ENCODE assay signal across 1 cellular context in genomic region chr6:18155273-18155863, GRCh38.
TF ChIP-seq lines count a peak whose summit lies in the region.

KDM1B (plus strand) TSS chr6:18155422; CDS start chr6:18159896, 4,474 bp downstream.

TF ChIP-seq in HepG2, 621 proteins besides CTCF, POLR2A, EP300 and RAD21 (continued from another document and continues in another):
- TF ChIP-seq MLX (CRISPR knock-in tag; IDR thresholded peaks at IDR 0.05) = no peak
- TF ChIP-seq BATF2 (CRISPR knock-in tag; IDR thresholded peaks at IDR 0.05) = no peak
- TF ChIP-seq, protein P1, sequence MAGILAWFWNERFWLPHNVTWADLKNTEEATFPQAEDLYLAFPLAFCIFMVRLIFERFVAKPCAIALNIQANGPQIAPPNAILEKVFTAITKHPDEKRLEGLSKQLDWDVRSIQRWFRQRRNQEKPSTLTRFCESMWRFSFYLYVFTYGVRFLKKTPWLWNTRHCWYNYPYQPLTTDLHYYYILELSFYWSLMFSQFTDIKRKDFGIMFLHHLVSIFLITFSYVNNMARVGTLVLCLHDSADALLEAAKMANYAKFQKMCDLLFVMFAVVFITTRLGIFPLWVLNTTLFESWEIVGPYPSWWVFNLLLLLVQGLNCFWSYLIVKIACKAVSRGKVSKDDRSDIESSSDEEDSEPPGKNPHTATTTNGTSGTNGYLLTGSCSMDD (CRISPR knock-in tag; IDR thresholded peaks at IDR 0.05) = no peak
- no peak for TF ChIP-seq HHEX (CRISPR knock-in tag; IDR thresholded peaks at IDR 0.05)
- no peak; the same call in 1 of the 2 replicates for TF ChIP-seq MLLT10 (CRISPR knock-in tag; IDR thresholded peaks at IDR 0.05)
- TF ChIP-seq TOE1 (CRISPR knock-in tag; IDR thresholded peaks at IDR 0.05) = no peak
- no peak for TF ChIP-seq ZNF460 (CRISPR knock-in tag; IDR thresholded peaks at IDR 0.05; ENCODE audit: borderline replicate concordance)
- 0 out of 2 replicates have a peak, but pooled peaks have one; percentile 42 for TF ChIP-seq FIP1L1 (IDR thresholded peaks at IDR 0.05; ENCODE audit: borderline replicate concordance, insufficient read depth, low read depth, low read length)
- TF ChIP-seq, protein P2, sequence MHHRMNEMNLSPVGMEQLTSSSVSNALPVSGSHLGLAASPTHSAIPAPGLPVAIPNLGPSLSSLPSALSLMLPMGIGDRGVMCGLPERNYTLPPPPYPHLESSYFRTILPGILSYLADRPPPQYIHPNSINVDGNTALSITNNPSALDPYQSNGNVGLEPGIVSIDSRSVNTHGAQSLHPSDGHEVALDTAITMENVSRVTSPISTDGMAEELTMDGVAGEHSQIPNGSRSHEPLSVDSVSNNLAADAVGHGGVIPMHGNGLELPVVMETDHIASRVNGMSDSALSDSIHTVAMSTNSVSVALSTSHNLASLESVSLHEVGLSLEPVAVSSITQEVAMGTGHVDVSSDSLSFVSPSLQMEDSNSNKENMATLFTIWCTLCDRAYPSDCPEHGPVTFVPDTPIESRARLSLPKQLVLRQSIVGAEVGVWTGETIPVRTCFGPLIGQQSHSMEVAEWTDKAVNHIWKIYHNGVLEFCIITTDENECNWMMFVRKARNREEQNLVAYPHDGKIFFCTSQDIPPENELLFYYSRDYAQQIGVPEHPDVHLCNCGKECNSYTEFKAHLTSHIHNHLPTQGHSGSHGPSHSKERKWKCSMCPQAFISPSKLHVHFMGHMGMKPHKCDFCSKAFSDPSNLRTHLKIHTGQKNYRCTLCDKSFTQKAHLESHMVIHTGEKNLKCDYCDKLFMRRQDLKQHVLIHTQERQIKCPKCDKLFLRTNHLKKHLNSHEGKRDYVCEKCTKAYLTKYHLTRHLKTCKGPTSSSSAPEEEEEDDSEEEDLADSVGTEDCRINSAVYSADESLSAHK (CRISPR knock-in tag; IDR thresholded peaks at IDR 0.05; ENCODE audit: borderline replicate concordance) = no peak
- TF ChIP-seq, protein P3, sequence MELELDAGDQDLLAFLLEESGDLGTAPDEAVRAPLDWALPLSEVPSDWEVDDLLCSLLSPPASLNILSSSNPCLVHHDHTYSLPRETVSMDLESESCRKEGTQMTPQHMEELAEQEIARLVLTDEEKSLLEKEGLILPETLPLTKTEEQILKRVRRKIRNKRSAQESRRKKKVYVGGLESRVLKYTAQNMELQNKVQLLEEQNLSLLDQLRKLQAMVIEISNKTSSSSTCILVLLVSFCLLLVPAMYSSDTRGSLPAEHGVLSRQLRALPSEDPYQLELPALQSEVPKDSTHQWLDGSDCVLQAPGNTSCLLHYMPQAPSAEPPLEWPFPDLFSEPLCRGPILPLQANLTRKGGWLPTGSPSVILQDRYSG (CRISPR knock-in tag; IDR thresholded peaks at IDR 0.05) = no peak
- TF ChIP-seq CENPT (CRISPR knock-in tag; IDR thresholded peaks at IDR 0.05; ENCODE audit: low read depth) = no peak
- no peak for TF ChIP-seq PPARG (CRISPR knock-in tag; conservative IDR thresholded peaks at IDR 0.05)
- TF ChIP-seq ZNF225 (CRISPR knock-in tag; IDR thresholded peaks at IDR 0.05) = no peak
- peak; percentile 67 for TF ChIP-seq SKI (IDR thresholded peaks at IDR 0.05; ENCODE audit: partially characterized antibody)
- no peak for TF ChIP-seq ZFP36L2 (CRISPR knock-in tag; IDR thresholded peaks at IDR 0.05)
- no peak; the same call in 1 of the 2 replicates for TF ChIP-seq TBX2 (CRISPR knock-in tag; IDR thresholded peaks at IDR 0.05; ENCODE audit: borderline replicate concordance)
- TF ChIP-seq, protein P4, sequence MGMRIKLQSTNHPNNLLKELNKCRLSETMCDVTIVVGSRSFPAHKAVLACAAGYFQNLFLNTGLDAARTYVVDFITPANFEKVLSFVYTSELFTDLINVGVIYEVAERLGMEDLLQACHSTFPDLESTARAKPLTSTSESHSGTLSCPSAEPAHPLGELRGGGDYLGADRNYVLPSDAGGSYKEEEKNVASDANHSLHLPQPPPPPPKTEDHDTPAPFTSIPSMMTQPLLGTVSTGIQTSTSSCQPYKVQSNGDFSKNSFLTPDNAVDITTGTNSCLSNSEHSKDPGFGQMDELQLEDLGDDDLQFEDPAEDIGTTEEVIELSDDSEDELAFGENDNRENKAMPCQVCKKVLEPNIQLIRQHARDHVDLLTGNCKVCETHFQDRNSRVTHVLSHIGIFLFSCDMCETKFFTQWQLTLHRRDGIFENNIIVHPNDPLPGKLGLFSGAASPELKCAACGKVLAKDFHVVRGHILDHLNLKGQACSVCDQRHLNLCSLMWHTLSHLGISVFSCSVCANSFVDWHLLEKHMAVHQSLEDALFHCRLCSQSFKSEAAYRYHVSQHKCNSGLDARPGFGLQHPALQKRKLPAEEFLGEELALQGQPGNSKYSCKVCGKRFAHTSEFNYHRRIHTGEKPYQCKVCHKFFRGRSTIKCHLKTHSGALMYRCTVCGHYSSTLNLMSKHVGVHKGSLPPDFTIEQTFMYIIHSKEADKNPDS (CRISPR knock-in tag; IDR thresholded peaks at IDR 0.05) = no peak
- TF ChIP-seq ATAD3A (CRISPR knock-in tag; IDR thresholded peaks at IDR 0.05) = no peak
- TF ChIP-seq, protein P5, sequence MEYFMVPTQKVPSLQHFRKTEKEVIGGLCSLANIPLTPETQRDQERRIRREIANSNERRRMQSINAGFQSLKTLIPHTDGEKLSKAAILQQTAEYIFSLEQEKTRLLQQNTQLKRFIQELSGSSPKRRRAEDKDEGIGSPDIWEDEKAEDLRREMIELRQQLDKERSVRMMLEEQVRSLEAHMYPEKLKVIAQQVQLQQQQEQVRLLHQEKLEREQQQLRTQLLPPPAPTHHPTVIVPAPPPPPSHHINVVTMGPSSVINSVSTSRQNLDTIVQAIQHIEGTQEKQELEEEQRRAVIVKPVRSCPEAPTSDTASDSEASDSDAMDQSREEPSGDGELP (IDR thresholded peaks at IDR 0.05; ENCODE audit: borderline replicate concordance, low read depth) = no peak
- no peak for TF ChIP-seq ZNF572 (CRISPR knock-in tag; IDR thresholded peaks at IDR 0.05)
- TF ChIP-seq NFATC3 (CRISPR knock-in tag; IDR thresholded peaks at IDR 0.05) = no peak
- TF ChIP-seq ZNF20 (CRISPR knock-in tag; IDR thresholded peaks at IDR 0.05) = no peak; the same call in 1 of the 2 replicates
- 0 out of 2 replicates have a peak, but pooled peaks have one; percentile 43 for TF ChIP-seq ZNF10 (CRISPR knock-in tag; IDR thresholded peaks at IDR 0.05; ENCODE audit: borderline replicate concordance, low read depth)
- TF ChIP-seq BORCS8-MEF2B (CRISPR knock-in tag; IDR thresholded peaks at IDR 0.05) = no peak
- peak; percentile 22 for TF ChIP-seq AGO1 (IDR thresholded peaks at IDR 0.05; ENCODE audit: low read depth, low read length, poor library complexity, severe bottlenecking)
- no peak for TF ChIP-seq AHR (CRISPR knock-in tag; IDR thresholded peaks at IDR 0.05)
- TF ChIP-seq SNRNP70 (IDR thresholded peaks at IDR 0.05; ENCODE audit: low read depth, low read length) = no peak
- TF ChIP-seq IRF2 (CRISPR knock-in tag; IDR thresholded peaks at IDR 0.05) = no peak; the same call in 1 of the 2 replicates
- TF ChIP-seq ZNF432 (CRISPR knock-in tag; IDR thresholded peaks at IDR 0.05; ENCODE audit: borderline replicate concordance) = no peak
- TF ChIP-seq ERF (CRISPR knock-in tag; IDR thresholded peaks at IDR 0.05) = peak; percentile 38
- TF ChIP-seq SNAPC2 (CRISPR knock-in tag; IDR thresholded peaks at IDR 0.05) = no peak
- no peak for TF ChIP-seq ZNF280D (CRISPR knock-in tag; IDR thresholded peaks at IDR 0.05)
- no peak; the same call in 1 of the 2 replicates for TF ChIP-seq ZNF331 (CRISPR knock-in tag; IDR thresholded peaks at IDR 0.05)
- TF ChIP-seq ZNF138 (CRISPR knock-in tag; IDR thresholded peaks at IDR 0.05; ENCODE audit: low read depth) = peak; percentile 70; the same call in 1 of the 2 replicates
- TF ChIP-seq HOXA7 (CRISPR knock-in tag; IDR thresholded peaks at IDR 0.05) = no peak
- no peak for TF ChIP-seq FOXK1 (CRISPR knock-in tag; IDR thresholded peaks at IDR 0.05; ENCODE audit: borderline replicate concordance, low read depth)
- no peak for TF ChIP-seq GLMP (CRISPR knock-in tag; IDR thresholded peaks at IDR 0.05; ENCODE audit: borderline replicate concordance)
- no peak for TF ChIP-seq ZNF7 (CRISPR knock-in tag; IDR thresholded peaks at IDR 0.05)
- TF ChIP-seq POLR2G (IDR thresholded peaks at IDR 0.05; ENCODE audit: low read depth, low read length) = peak; percentile 63
- no peak for TF ChIP-seq CBX1 (IDR thresholded peaks at IDR 0.05; ENCODE audit: low read depth)
- no peak for TF ChIP-seq FOXA1 (IDR thresholded peaks at IDR 0.05)
- no peak for TF ChIP-seq FOXA1 (CRISPR knock-in tag; IDR thresholded peaks at IDR 0.05)
- TF ChIP-seq PHF20 (CRISPR knock-in tag; IDR thresholded peaks at IDR 0.05) = no peak; the same call in 1 of the 2 replicates
- TF ChIP-seq RCOR2 (CRISPR knock-in tag; IDR thresholded peaks at IDR 0.05) = no peak
- no peak for TF ChIP-seq HNRNPH1 (optimal IDR thresholded peaks at IDR 0.05; ENCODE audit: low read depth, low read length)
- peak; percentile 37; the same call in 1 of the 2 replicates for TF ChIP-seq ZNF276 (CRISPR knock-in tag; IDR thresholded peaks at IDR 0.05; ENCODE audit: low read depth)
- TF ChIP-seq MTF1 (CRISPR knock-in tag; IDR thresholded peaks at IDR 0.05) = no peak
- no peak for TF ChIP-seq USF2 (IDR thresholded peaks at IDR 0.05; ENCODE audit: low read depth, low read length)
- TF ChIP-seq USF2 (CRISPR knock-in tag; IDR thresholded peaks at IDR 0.05; ENCODE audit: borderline replicate concordance) = no peak; the same call in 1 of the 2 replicates
- TF ChIP-seq ZBTB38 (CRISPR knock-in tag; IDR thresholded peaks at IDR 0.05) = no peak
- no peak for TF ChIP-seq ZBTB42 (CRISPR knock-in tag; IDR thresholded peaks at IDR 0.05)
- TF ChIP-seq ZFX (CRISPR knock-in tag; IDR thresholded peaks at IDR 0.05; ENCODE audit: low read depth) = no peak
- TF ChIP-seq RARA (CRISPR knock-in tag; IDR thresholded peaks at IDR 0.05) = peak; percentile 30; the same call in 1 of the 2 replicates
